Comparison of ENCODE assay signal across 15 cellular contexts in genomic region chr18:28504100-28504499, GRCh38.
A peak's percentile ranks its signal among the peaks of the same experiment; 100 is the strongest.
DNase-seq lines count a peak whose midpoint lies in the region; TF ChIP-seq lines count a peak whose summit lies in the region.
"Had no signal": no experiment of that assay in that cellular context is flagged by ENCODE, and none has a peak within 500 bp of the region (broad histone marks: within the 10 kb centered on the region; RNA-seq: fewer than 3 reads in every experiment).

No MANE protein-coding gene starts in this region.

- no peak overlapping the region for H3K4me3 ChIP-seq in smooth muscle cell
- H3K4me3 ChIP-seq in right atrium auricular region, result no peak overlapping the region
- H3K4me3 ChIP-seq in OCI-LY7 (ENCODE audit: low read depth, low read length, poor library complexity, severe bottlenecking), result no peak overlapping the region
- H3K4me3 ChIP-seq: A549 had no signal

- no peaks in the 10 kb centered on the region for H3K9me2 ChIP-seq in OCI-LY7 (ENCODE audit: insufficient read depth, low read length)

- DNase-seq in EL (peak; percentile 21), HCEC 1CT (peak; percentile 35), amniotic epithelial cell (ENCODE audit: low read depth) (peak; percentile 38), smooth muscle cell (lab: John Stamatoyannopoulos, UW; ENCODE audit: unreplicated experiment) (no peak), NCI-H446 treated with DMSO at 0.1 percent for 48 hours (lab: John Stamatoyannopoulos, UW) (no peak), right atrium auricular region (ENCODE audit: low spot score) (no peak), OCI-LY7 (ENCODE audit: low spot score) (no peak)
- DNase-seq: BE2C; CD4-positive, alpha-beta memory T cell; DMS153; H7; IMR-90; KBM-7 had no signal

- H2AFZ ChIP-seq in smooth muscle cell (ENCODE audit: low read depth), result peak overlapping the region; percentile 24
- H2AFZ ChIP-seq in OCI-LY7 (ENCODE audit: low read length), result no peak overlapping the region

- H3K4me1 ChIP-seq in smooth muscle cell (ENCODE audit: low read depth) (no peaks in the 10 kb centered on the region), right atrium auricular region (no peaks in the 10 kb centered on the region), OCI-LY7 (ENCODE audit: insufficient read depth, low read length, poor library complexity, severe bottlenecking) (no peaks in the 10 kb centered on the region)
- H3K4me1 ChIP-seq: A549, BE2C had no signal

- H4K20me1 ChIP-seq in smooth muscle cell (ENCODE audit: low read depth) (no peaks in the 10 kb centered on the region), OCI-LY7 (ENCODE audit: insufficient read depth, low read length) (no peaks in the 10 kb centered on the region)

- H3K27ac ChIP-seq in smooth muscle cell (ENCODE audit: low read depth) (no peak overlapping the region), right atrium auricular region (no peak overlapping the region), OCI-LY7 (ENCODE audit: low read depth, low read length, poor library complexity, severe bottlenecking) (no peak overlapping the region)
- H3K27ac ChIP-seq: A549, C4-2B had no signal

- TF ChIP-seq CTCF in smooth muscle cell (IDR thresholded peaks at IDR 0.05; ENCODE audit: borderline replicate concordance, insufficient read depth, poor library complexity, severe bottlenecking), result no peak
- TF ChIP-seq CTCF in right atrium auricular region (IDR thresholded peaks at IDR 0.05), result no peak
- no peak for TF ChIP-seq CTCF in OCI-LY7 (conservative IDR thresholded peaks at IDR 0.05; ENCODE audit: low read length)

- H3K27me3 ChIP-seq in smooth muscle cell (ENCODE audit: low read depth), result no peaks in the 10 kb centered on the region
- no peaks in the 10 kb centered on the region for H3K27me3 ChIP-seq in right atrium auricular region
- H3K27me3 ChIP-seq: BE2C had no signal

- H3K36me3 ChIP-seq in smooth muscle cell (ENCODE audit: low read depth) (no peaks in the 10 kb centered on the region), right atrium auricular region (no peaks in the 10 kb centered on the region), OCI-LY7 (ENCODE audit: insufficient read depth, low read length) (no peaks in the 10 kb centered on the region)
- H3K36me3 ChIP-seq: BE2C had no signal

- no peak overlapping the region for H3K9ac ChIP-seq in smooth muscle cell (ENCODE audit: low read depth)

- no TSS peak for BruUV-seq in OCI-LY7 (replicated peaks; lab: Mats Ljungman, UMichigan)

- WGBS in smooth muscle cell (ENCODE audit: low lambda C conversion rate), result 70% methylated on average over 4 of the region's 4 CpGs

- H3K79me2 ChIP-seq in smooth muscle cell (ENCODE audit: low read depth) (no peaks in the 10 kb centered on the region), OCI-LY7 (ENCODE audit: insufficient read depth, low read depth, low read length) (no peaks in the 10 kb centered on the region)

- intact Hi-C loops in OCI-LY7 (cut with micrococcal nuclease; ENCODE audit: unreplicated experiment), result no loop called here

- H3K4me2 ChIP-seq in smooth muscle cell (no peak overlapping the region), OCI-LY7 (ENCODE audit: low read length) (no peak overlapping the region)
- H3K4me2 ChIP-seq: A549 had no signal

- POLR2A ChIA-PET in OCI-LY7 (lab: Charles Lee), result no interaction called here

- no peaks in the 10 kb centered on the region for H3F3A ChIP-seq in smooth muscle cell (ENCODE audit: low read depth)

- CTCF ChIA-PET in OCI-LY7 (lab: Charles Lee; ENCODE audit: unreplicated experiment), result no interaction called here

- H3K9me3 ChIP-seq in smooth muscle cell (replicated peaks; ENCODE audit: low read depth) (no peaks in the 10 kb centered on the region), right atrium auricular region (no peaks in the 10 kb centered on the region), OCI-LY7 (ENCODE audit: low read length) (no peaks in the 10 kb centered on the region)
- H3K9me3 ChIP-seq: A549, BE2C had no signal

Comparison
In these comparisons a context has a peak if more than half of its experiments do, and no peak if none do; other contexts are left out.
1. DNase-seq: peak in EL (single experiment), HCEC 1CT (single experiment) and amniotic epithelial cell (single experiment); none in smooth muscle cell (single experiment), NCI-H446 treated with DMSO at 0.1 percent for 48 hours (single experiment), right atrium auricular region (single experiment) and OCI-LY7 (single experiment).